Comparison of ENCODE assay signal across 17 cellular contexts in genomic region chr3:188157971-188158370, GRCh38. TPM values are rescaled to one million over a fixed set of nuclear protein-coding genes. Genes with fewer than 3 reads are reported as not detected.
DNase-seq lines count a peak whose midpoint lies in the region; ATAC-seq, FAIRE-seq and TF ChIP-seq lines count a peak whose summit lies in the region.
"Had no signal": no experiment of that assay in that cellular context is flagged by ENCODE, and none has a peak within 500 bp of the region (broad histone marks: within the 10 kb centered on the region; RNA-seq: fewer than 3 reads in every experiment).

No MANE protein-coding gene starts in this region.

- H2AK5ac ChIP-seq in H1 (ENCODE audit: low read depth, low read length), result no peak overlapping the region

- no peak for TF ChIP-seq EP300 in H1 (IDR thresholded peaks at IDR 0.05; ENCODE audit: borderline replicate concordance in 1 of 2, low read depth in 2 of 2, low read length in 2 of 2)

- peaks cover 13% of the 10 kb centered on the region; the same call in 1 of the 2 replicates for H3K23me2 ChIP-seq in H1 (ENCODE audit: low read depth, low read length)

- peaks cover 9% of the 10 kb centered on the region; the same call in 1 of the 2 replicates for H3K79me1 ChIP-seq in H1 (ENCODE audit: low read depth, low read length)

- no peak overlapping the region for H3K23ac ChIP-seq in H1 (ENCODE audit: insufficient read length)

- H3K27me3 ChIP-seq in CD4-positive, CD25-positive, alpha-beta regulatory T cell (ENCODE audit: control insufficient read depth, insufficient read depth, low read length), result no peaks in the 10 kb centered on the region
- H3K27me3 ChIP-seq in H1 (replicated peaks in 1 of 4; ENCODE audit: control insufficient read depth in 3 of 4, extremely low read depth in 1 of 4, insufficient read depth in 3 of 4, low read length in 3 of 4), result no peaks in the 10 kb centered on the region
- H3K27me3 ChIP-seq: BLaER1 had no signal

- H4K20me1 ChIP-seq in H1 (replicated peaks in 1 of 2; ENCODE audit: control insufficient read depth in 1 of 2, insufficient read depth in 2 of 2, low read length in 2 of 2), result peaks cover 0 to 1% of the 10 kb centered on the region in 2 experiments

- H3K18ac ChIP-seq in H1 (ENCODE audit: extremely low read depth, low read length), result no peak overlapping the region

- H3K4ac ChIP-seq in H1 (replicated peaks; ENCODE audit: insufficient read length, low read depth, low read length), result no peak overlapping the region

- POLR2A ChIA-PET in HEK293 (lab: Yijun Ruan, JAX) (interaction anchor here (0.8 kb wide), 1 partner anchor 20 kb away, joined by 3 read pairs; no protein-coding TSS in a partner anchor), H1 (lab: Charles Lee; ENCODE audit: partially characterized antibody) (interaction anchor here (1.1 to 1.4 kb wide), 4 partner anchors 15 to 52 kb away, joined by 3 to 6 read pairs (median 3); no protein-coding TSS in a partner anchor)

- H3K36me3 Mint-ChIP-seq in CD4-positive, CD25-positive, alpha-beta regulatory T cell, result peaks cover 18% of the 10 kb centered on the region
- H3K36me3 Mint-ChIP-seq in nephron progenitor cell (ENCODE audit: low read depth), result peaks cover 11% of the 10 kb centered on the region

- no peak overlapping the region for H2BK15ac ChIP-seq in H1 (ENCODE audit: low read length)

- no peak overlapping the region for H2BK120ac ChIP-seq in H1 (replicated peaks; ENCODE audit: low read depth, low read length)

- no peak for FAIRE-seq in H1 (lab: Jason Lieb, UNC)
- FAIRE-seq: frontal cortex had no signal

- no peak overlapping the region for H3K4me2 ChIP-seq in H1 (ENCODE audit: insufficient read depth in 1 of 2, low read depth in 2 of 2, low read length in 2 of 2)
- H3K4me2 ChIP-seq: BLaER1 had no signal

- peak overlapping the region; percentile 48 to 53 (median 52) for H3K27ac Mint-ChIP-seq in CD4-positive, CD25-positive, alpha-beta regulatory T cell
- H3K27ac Mint-ChIP-seq in nephron progenitor cell, result peak overlapping the region; percentile 5

- TF ChIP-seq POLR2A in H1 (IDR thresholded peaks at IDR 0.05; ENCODE audit: control extremely low read depth in 1 of 2, low read depth in 2 of 2, low read length in 2 of 2), result no peak; a peak in 1 of 3 replicates

- no peak overlapping the region for H2BK12ac ChIP-seq in H1 (ENCODE audit: low read depth, low read length)

- no peak overlapping the region for H3K27ac ChIP-seq in CD4-positive, CD25-positive, alpha-beta regulatory T cell (ENCODE audit: insufficient read depth, low read length, poor library complexity, severe bottlenecking)
- H3K27ac ChIP-seq in HEK293 (ENCODE audit: extremely low read depth, low read depth, low read length) (no peak overlapping the region), H1 (ENCODE audit: low read depth, low read length) (no peak overlapping the region)
- H3K27ac ChIP-seq: BLaER1 had no signal

- H4K8ac ChIP-seq in H1 (ENCODE audit: extremely low read depth, insufficient read depth, low read length), result no peak overlapping the region

- no peak overlapping the region for H3K56ac ChIP-seq in H1 (replicated peaks; ENCODE audit: insufficient read length, low read depth, low read length)

- peaks cover 0 to 71% of the 10 kb centered on the region in 2 experiments; a peak in 3 of 4 replicates for H3K79me2 ChIP-seq in H1 (ENCODE audit: control insufficient read depth in 1 of 2, insufficient read depth in 2 of 2, low read length in 2 of 2)

- H3K36me3 ChIP-seq in CD4-positive, CD25-positive, alpha-beta regulatory T cell (ENCODE audit: control insufficient read depth, insufficient read depth, low read length), result no peaks in the 10 kb centered on the region
- H3K36me3 ChIP-seq in HEK293 (ENCODE audit: control insufficient read depth in 2 of 2, insufficient read depth in 1 of 2, low read length in 2 of 2), result no peaks in the 10 kb centered on the region
- no peaks in the 10 kb centered on the region for H3K36me3 ChIP-seq in H1 (ENCODE audit: control insufficient read depth in 2 of 4, insufficient read depth in 4 of 4, low read length in 3 of 4)

- no peak for DNase-seq in CD4-positive, CD25-positive, alpha-beta regulatory T cell
- no peak for DNase-seq in H1 (ENCODE audit: low read depth in 1 of 2, low spot score in 2 of 2)
- DNase-seq in nephron progenitor cell, result no peak
- no peak for DNase-seq in NCI-H1105 (lab: John Stamatoyannopoulos, UW)
- no peak for DNase-seq in DMS 273 treated with DMSO at 0.1 percent for 48 hours (lab: John Stamatoyannopoulos, UW)
- DNase-seq in superior temporal gyrus (ENCODE audit: extremely low spot score), result no peak
- DNase-seq: activated T-cell treated with anti-CD3 and anti-CD28 coated beads, Interleukin-2, amount 50 U/mL, for 24 hours; amygdala; effector memory CD4-positive, alpha-beta T cell; KG1; NCI-H187 treated with DMSO at 0.1 percent for 48 hours; NCI-H69; stimulated activated CD4-positive, alpha-beta T cell treated with anti-CD3 and anti-CD28 coated beads, Interleukin-1b, Interleukin-23, amount 100 ng/mL, for 48 hours had no signal

- H3K4me3 ChIP-seq in CD4-positive, CD25-positive, alpha-beta regulatory T cell (ENCODE audit: low read depth, low read length), result no peak overlapping the region
- no peak overlapping the region for H3K4me3 ChIP-seq in HEK293 (ENCODE audit: low read depth, low read length)
- H3K4me3 ChIP-seq in H1 (ENCODE audit: extremely low read depth in 1 of 4, insufficient read depth in 2 of 4, low read depth in 3 of 4, low read length in 4 of 4), result no peak overlapping the region
- H3K4me3 ChIP-seq: BLaER1 had no signal

- H3K9me3 Mint-ChIP-seq in CD4-positive, CD25-positive, alpha-beta regulatory T cell, result no peaks in the 10 kb centered on the region
- no peaks in the 10 kb centered on the region for H3K9me3 Mint-ChIP-seq in nephron progenitor cell

- no peak for ATAC-seq in CD4-positive, CD25-positive, alpha-beta regulatory T cell (ENCODE audit: low read depth in 2 of 2)
- no peak for ATAC-seq in HG03025 (IDR thresholded peaks at IDR 0.05; ENCODE audit: low FRiP score, unreplicated experiment)

- no peaks in the 10 kb centered on the region for H3K9me3 ChIP-seq in CD4-positive, CD25-positive, alpha-beta regulatory T cell (ENCODE audit: control insufficient read depth in 2 of 2, low read length in 2 of 2)
- no peaks in the 10 kb centered on the region for H3K9me3 ChIP-seq in HEK293 (ENCODE audit: control insufficient read depth, insufficient read depth, low read depth, low read length)
- no peaks in the 10 kb centered on the region for H3K9me3 ChIP-seq in H1 (ENCODE audit: insufficient read depth in 2 of 2, low read depth in 1 of 2, low read length in 1 of 2)
- H3K9me3 ChIP-seq: BLaER1 had no signal

- no peak overlapping the region for H4K91ac ChIP-seq in H1 (replicated peaks; ENCODE audit: insufficient read length, low read length)

- no peak overlapping the region for H3K9ac ChIP-seq in H1 (replicated peaks in 1 of 4; ENCODE audit: extremely low read depth in 1 of 4, low read depth in 3 of 4, low read length in 3 of 4)
- H3K9ac ChIP-seq: BLaER1 had no signal

- peaks cover 36 to 77% (median 62%) of the 10 kb centered on the region in 4 donors for H3K4me1 Mint-ChIP-seq in CD4-positive, CD25-positive, alpha-beta regulatory T cell
- peaks cover 72% of the 10 kb centered on the region for H3K4me1 Mint-ChIP-seq in nephron progenitor cell

- peaks cover 48% of the 10 kb centered on the region for H3K4me1 ChIP-seq in CD4-positive, CD25-positive, alpha-beta regulatory T cell (ENCODE audit: control insufficient read depth, insufficient read depth, low read length, poor library complexity, severe bottlenecking)
- H3K4me1 ChIP-seq in HEK293 (ENCODE audit: control insufficient read depth, insufficient read depth, low read length) (no peaks in the 10 kb centered on the region; the same call in 1 of the 2 replicates), H1 (replicated peaks in 1 of 4; ENCODE audit: control insufficient read depth in 3 of 4, insufficient read depth in 4 of 4, low read length in 3 of 4) (peaks cover 2 to 7% (median 4%) of the 10 kb centered on the region in 4 experiments; a peak in 6 of 7 replicates)

- peak overlapping the region in 1 of 4 donors; percentile 98 for H3K4me3 Mint-ChIP-seq in CD4-positive, CD25-positive, alpha-beta regulatory T cell
- H3K4me3 Mint-ChIP-seq in nephron progenitor cell, result peak overlapping the region; percentile 53
- H3K4me3 Mint-ChIP-seq: activated T-cell treated with anti-CD3 and anti-CD28 coated beads, Interleukin-2, amount 50 U/mL, for 24 hours had no signal

- TF ChIP-seq RAD21 in H1 (IDR thresholded peaks at IDR 0.05 in 1 of 2, conservative IDR thresholded peaks at IDR 0.05 in 1 of 2; ENCODE audit: low read depth in 2 of 2, low read length in 2 of 2), result no peak

- no peak overlapping the region for H4K5ac ChIP-seq in H1 (ENCODE audit: insufficient read length, low read depth, low read length)

- CTCF ChIA-PET in HEK293 (lab: Yijun Ruan, JAX) (interaction anchor here (1.0 kb wide), 1 partner anchor 98 kb away, joined by 3 read pairs; no protein-coding TSS in a partner anchor), H1 (lab: Charles Lee; ENCODE audit: partially characterized antibody) (interaction anchor here (1.0 to 2.1 kb wide), 3 partner anchors 14 to 191 kb away, joined by 3 to 10 read pairs (median 4); no protein-coding TSS in a partner anchor)

- no peak overlapping the region for H2AFZ ChIP-seq in H1 (ENCODE audit: low read length)

- no peak overlapping the region for H2BK20ac ChIP-seq in H1 (ENCODE audit: low read length)

- no peaks in the 10 kb centered on the region for H3K27me3 Mint-ChIP-seq in CD4-positive, CD25-positive, alpha-beta regulatory T cell
- H3K27me3 Mint-ChIP-seq in nephron progenitor cell (ENCODE audit: low read depth, poor library complexity), result no peaks in the 10 kb centered on the region
- H3K27me3 Mint-ChIP-seq: activated T-cell treated with anti-CD3 and anti-CD28 coated beads, Interleukin-2, amount 50 U/mL, for 24 hours had no signal

- no peak overlapping the region for H3K14ac ChIP-seq in H1 (ENCODE audit: insufficient read length)

- 0 out of 2 replicates have a peak overlapping the region, but pooled peaks have one; percentile 31 for H2BK5ac ChIP-seq in H1 (ENCODE audit: low read depth, low read length)

- WGBS in H1 (ENCODE audit: extremely low coverage in 1 of 2, insufficient coverage in 1 of 2, insufficient read length in 1 of 2, insufficient replicate concordance in 2 of 2, low coverage in 1 of 2, low lambda C conversion rate in 2 of 2, missing lambda C conversion rate in 1 of 2), 2 experiments, result 89% methylated on average over 5 of the region's 5 CpGs; no CpG with 5 or more reads in 1 of the 2 experiments

- TF ChIP-seq CTCF in HEK293 (tag by site-specific recombination; IDR thresholded peaks at IDR 0.05) (no peak), H1 (IDR thresholded peaks at IDR 0.05; ENCODE audit: control extremely low read depth in 1 of 3, insufficient read depth in 1 of 3, low read depth in 1 of 3, low read length in 3 of 3) (no peak), nephron progenitor cell (IDR thresholded peaks at IDR 0.05) (no peak)

RNA-seq across cellular contexts. Expression of gene LPP, which starts 4.0 kb away (rescaled TPM):
- 102 TPM for total RNA-seq in CD4-positive, CD25-positive, alpha-beta regulatory T cell
- 10 to 100 TPM; 14.5 to 23.8 (median 20.3) TPM for polyA plus RNA-seq in CD4-positive, CD25-positive, alpha-beta regulatory T cell
- total RNA-seq in H1 (2021; fragmentation: NEBNext Ultra II Directional; extraction: Animal tissue kit (Norgen Biotek cat#: 25700)), result 53.3 and 60.2 TPM in 2 replicates
- 10.0 and 12.1 TPM in 2 replicates for polyA plus RNA-seq in H1 (2011; rRNA removed)
- polyA plus RNA-seq in H1 (2011; cell fraction: cytosol; rRNA removed), result 6.2 TPM
- 78.5 TPM for polyA plus RNA-seq in H1 (2011; cell fraction: nucleus; rRNA removed)
- polyA plus RNA-seq in H1 (2012, experiment 1 of 2), result 6.5 to 12.8 TPM (median 11.1 TPM) in 4 replicates
- 1.8 TPM for polyA plus RNA-seq in H1 (2012, experiment 2 of 2)
- polyA plus RNA-seq in H1 (2013, experiment 1 of 2), result 17.2 TPM
- 12.6 TPM for polyA plus RNA-seq in H1 (2013, experiment 2 of 2)
- 222 and 238 TPM in 2 replicates for polyA minus RNA-seq in H1 (2011; rRNA and poly(A)+ RNA removed)
- polyA minus RNA-seq in H1 (2011; cell fraction: cytosol; rRNA and poly(A)+ RNA removed), result 46.1 TPM
- 162 TPM for polyA minus RNA-seq in H1 (2011; cell fraction: nucleus; rRNA and poly(A)+ RNA removed)
